In genomic region chr15:40957041-40957555, GRCh38 we compare ENCODE assay signal across 22 cellular contexts. TPM values are rescaled to one million over a fixed set of nuclear protein-coding genes. Genes with fewer than 3 reads are reported as not detected.
A peak's percentile ranks its signal among the peaks of the same experiment; 100 is the strongest.
DNase-seq lines count a peak whose midpoint lies in the region; ATAC-seq and TF ChIP-seq lines count a peak whose summit lies in the region.
"Had no signal": no experiment of that assay in that cellular context is flagged by ENCODE, and none has a peak within 500 bp of the region (broad histone marks: within the 10 kb centered on the region; RNA-seq: fewer than 3 reads in every experiment).

No MANE protein-coding gene starts in this region.

- no peaks in the 10 kb centered on the region for H3K27me3 ChIP-seq in GM23338 (ENCODE audit: insufficient read depth)
- no peaks in the 10 kb centered on the region for H3K27me3 ChIP-seq in psoas muscle (ENCODE audit: insufficient read depth in 3 of 3, low read length in 2 of 3)
- H3K27me3 ChIP-seq: ovary had no signal

- H3K4me3 ChIP-seq in AG10803 (ENCODE audit: low read length), result 0 out of 2 replicates have a peak overlapping the region, but pooled peaks have one; percentile 98
- no peak overlapping the region for H3K4me3 ChIP-seq in GM23338
- H3K4me3 ChIP-seq in psoas muscle, result peak overlapping the region; percentile 21
- H3K4me3 ChIP-seq: ovary had no signal

- no peak overlapping the region for H3K4me2 ChIP-seq in GM23338

- no peak for TF ChIP-seq CTCF in AG10803 (conservative IDR thresholded peaks at IDR 0.05; ENCODE audit: low read length)
- no peak for TF ChIP-seq CTCF in GM23338 (conservative IDR thresholded peaks at IDR 0.05; ENCODE audit: low read depth in 2 of 2)
- TF ChIP-seq CTCF in psoas muscle (IDR thresholded peaks at IDR 0.05), result no peak
- no peak for TF ChIP-seq CTCF in omental fat pad (IDR thresholded peaks at IDR 0.05)

- 48 to 64% (median 51%) methylated on average over 4 of the region's 4 CpGs for WGBS in psoas muscle, 3 donors

- no peak overlapping the region for H3K27ac Mint-ChIP-seq in GM23338
- H3K27ac Mint-ChIP-seq: activated naive CD4-positive, alpha-beta T cell treated with anti-CD3 and anti-CD28 coated beads, Interleukin-2, amount 10 ng/mL, durations not matched to agents 7 days and 5 days had no signal

- H3K36me3 ChIP-seq in GM23338 (ENCODE audit: insufficient read depth), result peaks cover 7% of the 10 kb centered on the region
- H3K36me3 ChIP-seq in psoas muscle (ENCODE audit: insufficient read depth in 1 of 2, low read depth in 1 of 2), result peaks cover 0 to 9% of the 10 kb centered on the region in 2 donors
- H3K36me3 ChIP-seq: ovary had no signal

- in situ Hi-C loops in G401 (cut with HindIII; ENCODE audit: low sequenced_read_pairs), result no loop called here

- H3K4me3 Mint-ChIP-seq in GM23338, result no peak overlapping the region
- H3K4me3 Mint-ChIP-seq: activated naive CD4-positive, alpha-beta T cell treated with anti-CD3 and anti-CD28 coated beads, Interleukin-2, amount 10 ng/mL, durations not matched to agents 7 days and 5 days had no signal

- H3K27ac ChIP-seq in GM23338 (ENCODE audit: low read depth) (peak overlapping the region; percentile 55; the same call in 1 of the 2 replicates), epithelial cell of prostate (peak overlapping the region; percentile 91), psoas muscle (peak overlapping the region; percentile 86)
- H3K27ac ChIP-seq: ovary had no signal

- peaks cover 57% of the 10 kb centered on the region for H3K4me1 Mint-ChIP-seq in GM23338

- intact Hi-C loops in psoas muscle (cut with DNase I), result loop anchor here in 1 of 2 donors (1.0 kb wide), 1 partner anchor 51 kb away; no protein-coding TSS in a partner anchor

- H2AFZ ChIP-seq in GM23338, result no peak overlapping the region

- peaks cover 30% of the 10 kb centered on the region for H3F3A ChIP-seq in GM23338 (replicated peaks; ENCODE audit: low read depth)

- H3K9me3 Mint-ChIP-seq in GM23338, result no peaks in the 10 kb centered on the region; the same call in none of the 3 replicates
- H3K9me3 Mint-ChIP-seq: activated naive CD4-positive, alpha-beta T cell treated with anti-CD3 and anti-CD28 coated beads, Interleukin-2, amount 10 ng/mL, durations not matched to agents 7 days and 5 days; activated T-cell treated with anti-CD3 and anti-CD28 coated beads, Interleukin-2, amount 50 U/mL, for 4 hours; naive B cell; stimulated activated effector memory CD8-positive, alpha-beta T cell treated with anti-CD3 and anti-CD28 coated beads, Interleukin-12 subunit alpha, Interleukin-12 subunit beta, amount 100 ng/mL, for 72 hours had no signal

- H3K9me3 ChIP-seq in psoas muscle, result no peaks in the 10 kb centered on the region
- H3K9me3 ChIP-seq: ovary had no signal

- peaks cover 31% of the 10 kb centered on the region for H3K79me2 ChIP-seq in GM23338 (replicated peaks; ENCODE audit: insufficient read depth)

- peaks cover 51% of the 10 kb centered on the region for H3K27me3 Mint-ChIP-seq in GM23338 (ENCODE audit: insufficient read depth, low read depth, poor library complexity)
- H3K27me3 Mint-ChIP-seq: activated CD4-positive, alpha-beta T cell treated with anti-CD3 and anti-CD28 coated beads for 36 hours; naive B cell had no signal

- H3K4me1 ChIP-seq in GM23338 (ENCODE audit: insufficient read depth) (peaks cover 27% of the 10 kb centered on the region), psoas muscle (peaks cover 44% of the 10 kb centered on the region)

- no peak for DNase-seq in AG10803 (ENCODE audit: low read depth)
- no peak for DNase-seq in GM23338 (ENCODE audit: low spot score)
- no peak for DNase-seq in epithelial cell of prostate (ENCODE audit: low read depth, low spot score)
- DNase-seq in psoas muscle, result peak in 1 of 2 donors; percentile 66
- no peak for DNase-seq in omental fat pad (ENCODE audit: low spot score)
- DNase-seq in G401 (ENCODE audit: low spot score), result no peak
- DNase-seq in hepatic stellate cell (ENCODE audit: low spot score), result no peak
- DNase-seq: activated CD4-positive, alpha-beta T cell treated with anti-CD3 and anti-CD28 coated beads for 36 hours; activated CD8-positive, alpha-beta memory T cell treated with anti-CD3 and anti-CD28 coated beads for 24 hours; activated T-cell treated with anti-CD3 and anti-CD28 coated beads, Interleukin-2, amount 50 U/mL, for 4 hours; erythroblast; foreskin melanocyte; GF-D8; mammary epithelial cell; naive B cell; NCI-H1930; NCI-H2227 treated with DMSO at 0.1 percent for 48 hours; ovary; SIG-M5 had no signal

- H3K9me2 ChIP-seq in GM23338 (ENCODE audit: insufficient read depth), result no peaks in the 10 kb centered on the region

- no peak for ATAC-seq in GM23338
- ATAC-seq in psoas muscle, result peak in 2 of 4 donors; percentile 8 to 11
- ATAC-seq in omental fat pad (ENCODE audit: low FRiP score), result no peak
- ATAC-seq in HG02970 (IDR thresholded peaks at IDR 0.05; ENCODE audit: low FRiP score, unreplicated experiment), result no peak
- ATAC-seq: activated CD4-positive, alpha-beta T cell treated with anti-CD3 and anti-CD28 coated beads for 36 hours; activated T-cell treated with anti-CD3 and anti-CD28 coated beads, Interleukin-2, amount 50 U/mL, for 4 hours; stimulated activated effector memory CD8-positive, alpha-beta T cell treated with anti-CD3 and anti-CD28 coated beads, Interleukin-12 subunit alpha, Interleukin-12 subunit beta, amount 100 ng/mL, for 72 hours had no signal

- no peaks in the 10 kb centered on the region; the same call in 1 of the 2 replicates for H4K20me1 ChIP-seq in GM23338 (replicated peaks; ENCODE audit: insufficient read depth)

- H3K36me3 Mint-ChIP-seq in GM23338 (ENCODE audit: low read depth), result peaks cover 49% of the 10 kb centered on the region
- H3K36me3 Mint-ChIP-seq: naive B cell had no signal

TF ChIP-seq in GM23338, 12 proteins besides CTCF, POLR2A, EP300 and RAD21 (continues in another document):
- TF ChIP-seq STAT1 (IDR thresholded peaks at IDR 0.05; ENCODE audit: unreplicated experiment) (no peak), ETS1 (IDR thresholded peaks at IDR 0.05) (no peak), ZNF331 (CRISPR knock-in tag; IDR thresholded peaks at IDR 0.05; ENCODE audit: low read depth) (no peak), POLR2AphosphoS5 (IDR thresholded peaks at IDR 0.05; ENCODE audit: low read depth) (no peak; the same call in 1 of the 2 replicates)

RNA-seq across cellular contexts. Expression of gene CHAC1, which starts 3.8 kb away (rescaled TPM):
- total RNA-seq in GM23338 (2014; rRNA removed; shearing (Covaris generic)), result 112 and 124 TPM in 2 replicates
- polyA plus RNA-seq in GM23338 (2016; fragmentation: Nextera tagmentation; extraction: Ambion mirVana) (73.0 and 74.4 TPM in 2 replicates), psoas muscle (100 to 1,000 TPM in 1 of 3 donors, 10 to 100 TPM in 2; 14.0 to 129 (median 49.0) TPM)
- total RNA-seq in psoas muscle (100 to 1,000 TPM in 2 of 4 donors, 10 to 100 TPM in 1, 1 to 10 TPM in 1; 3.7 to 243 (median 96.3) TPM), omental fat pad (10 to 100 TPM in 2 of 4 donors, 1 to 10 TPM in 1, under 1 TPM in 1; 0.63 to 63.6 (median 13.4) TPM)
- 12.4 and 12.9 TPM in 2 replicates for total RNA-seq in G401 (2014; rRNA removed; shearing (Covaris generic))

RNA-seq across cellular contexts. Expression of gene DLL4, which starts 28.0 kb away (rescaled TPM):
- total RNA-seq in GM23338 (2014; rRNA removed; shearing (Covaris generic)), result 0.31 and 0.62 TPM in 2 replicates
- polyA plus RNA-seq in GM23338 (2016; fragmentation: Nextera tagmentation; extraction: Ambion mirVana), result 0.64 and 0.99 TPM in 2 replicates
- 10 to 100 TPM in 1 of 4 donors, 1 to 10 TPM in 3; 7.2 to 13.1 (median 9.2) TPM for total RNA-seq in psoas muscle
- 1 to 10 TPM; 4.0 to 6.1 (median 6.0) TPM for polyA plus RNA-seq in psoas muscle
- total RNA-seq in omental fat pad, result 10 to 100 TPM in 2 of 4 donors, 1 to 10 TPM in 2; 5.8 to 27.6 (median 10.1) TPM
- total RNA-seq in G401 (2014; rRNA removed; shearing (Covaris generic)), result 0.20 and 0.62 TPM in 2 replicates
- polyA plus RNA-seq: mammary epithelial cell had no signal
